In genomic region chr4:55366621-55367020, GRCh38 we compare ENCODE assay signal across 21 cellular contexts.
"Had no signal": no experiment of that assay in that cellular context is flagged by ENCODE, and none has a peak within 500 bp of the region (broad histone marks: within the 10 kb centered on the region; RNA-seq: fewer than 3 reads in every experiment).

No MANE protein-coding gene starts in this region.

- H3K27ac Mint-ChIP-seq: activated CD4-positive, alpha-beta memory T cell treated with anti-CD3 and anti-CD28 coated beads, Interleukin-2, amount 10 ng/mL, durations not matched to agents 7 days and 5 days; activated CD8-positive, alpha-beta memory T cell treated with anti-CD3 and anti-CD28 coated beads, Interleukin-2, amount 10 ng/mL, durations not matched to agents 7 days and 5 days; activated naive CD4-positive, alpha-beta T cell treated with anti-CD3 and anti-CD28 coated beads for 36 hours; activated T-helper 2 cell treated with anti-CD3 and anti-CD28 coated beads, Interferon-gamma antibody, Interleukin-2, Interleukin-4, amounts not matched to agents 10 μg/mL and 5 μg/mL and 100 μg/mL, durations not matched to agents 14 hours and 24 hours and 36 hours; natural killer cell; stimulated activated effector memory CD8-positive, alpha-beta T cell treated with anti-CD3 and anti-CD28 coated beads, Interleukin-12 subunit alpha, Interleukin-12 subunit beta, amount 100 ng/mL, for 72 hours had no signal

- H3K27ac ChIP-seq: ascending aorta, cardiac muscle cell, colonic mucosa, prostate gland, stomach, thoracic aorta had no signal

- H3K4me1 Mint-ChIP-seq: activated CD4-positive, alpha-beta memory T cell treated with anti-CD3 and anti-CD28 coated beads, Interleukin-2, amount 10 ng/mL, durations not matched to agents 7 days and 5 days; natural killer cell; stimulated activated effector memory CD8-positive, alpha-beta T cell treated with anti-CD3 and anti-CD28 coated beads, Interleukin-12 subunit alpha, Interleukin-12 subunit beta, amount 100 ng/mL, for 72 hours had no signal

- ATAC-seq: activated CD8-positive, alpha-beta memory T cell treated with anti-CD3 and anti-CD28 coated beads, Interleukin-2, amount 10 ng/mL, durations not matched to agents 7 days and 5 days; gastroesophageal sphincter; heart left ventricle; natural killer cell; sciatic nerve; stimulated activated effector memory CD8-positive, alpha-beta T cell treated with anti-CD3 and anti-CD28 coated beads, Interleukin-12 subunit alpha, Interleukin-12 subunit beta, amount 100 ng/mL, for 72 hours had no signal

- H3K9me3 Mint-ChIP-seq: activated CD4-positive, alpha-beta memory T cell treated with anti-CD3 and anti-CD28 coated beads, Interleukin-2, amount 10 ng/mL, durations not matched to agents 7 days and 5 days; activated naive CD4-positive, alpha-beta T cell treated with anti-CD3 and anti-CD28 coated beads for 36 hours; activated T-helper 2 cell treated with anti-CD3 and anti-CD28 coated beads, Interferon-gamma antibody, Interleukin-2, Interleukin-4, amounts not matched to agents 10 μg/mL and 5 μg/mL and 100 μg/mL, durations not matched to agents 14 hours and 24 hours and 36 hours; natural killer cell; stimulated activated effector memory CD8-positive, alpha-beta T cell treated with anti-CD3 and anti-CD28 coated beads, Interleukin-12 subunit alpha, Interleukin-12 subunit beta, amount 100 ng/mL, for 72 hours had no signal

- H3K36me3 ChIP-seq: cardiac muscle cell, colonic mucosa, prostate gland, thoracic aorta had no signal

- H3K4me3 Mint-ChIP-seq: activated CD4-positive, alpha-beta memory T cell treated with anti-CD3 and anti-CD28 coated beads, Interleukin-2, amount 10 ng/mL, durations not matched to agents 7 days and 5 days; activated CD8-positive, alpha-beta memory T cell treated with anti-CD3 and anti-CD28 coated beads, Interleukin-2, amount 10 ng/mL, durations not matched to agents 7 days and 5 days; activated naive CD4-positive, alpha-beta T cell treated with anti-CD3 and anti-CD28 coated beads for 36 hours; natural killer cell; stimulated activated effector memory CD8-positive, alpha-beta T cell treated with anti-CD3 and anti-CD28 coated beads, Interleukin-12 subunit alpha, Interleukin-12 subunit beta, amount 100 ng/mL, for 72 hours had no signal

- H3K4me2 ChIP-seq: smooth muscle cell had no signal

- H3K4me3 ChIP-seq: ascending aorta, cardiac muscle cell, colonic mucosa, gastroesophageal sphincter, heart left ventricle, prostate gland, smooth muscle cell, stomach, thoracic aorta had no signal

- H3K27me3 Mint-ChIP-seq: activated CD4-positive, alpha-beta memory T cell treated with anti-CD3 and anti-CD28 coated beads, Interleukin-2, amount 10 ng/mL, durations not matched to agents 7 days and 5 days; activated CD8-positive, alpha-beta memory T cell treated with anti-CD3 and anti-CD28 coated beads, Interleukin-2, amount 10 ng/mL, durations not matched to agents 7 days and 5 days had no signal

- H3K4me1 ChIP-seq: ascending aorta, colonic mucosa, prostate gland, stomach had no signal

- FAIRE-seq: endometrium had no signal

- H3K36me3 Mint-ChIP-seq: activated CD8-positive, alpha-beta memory T cell treated with anti-CD3 and anti-CD28 coated beads, Interleukin-2, amount 10 ng/mL, durations not matched to agents 7 days and 5 days; natural killer cell; stimulated activated effector memory CD8-positive, alpha-beta T cell treated with anti-CD3 and anti-CD28 coated beads, Interleukin-12 subunit alpha, Interleukin-12 subunit beta, amount 100 ng/mL, for 72 hours had no signal

- H3K9me3 ChIP-seq: ascending aorta, colonic mucosa, gastroesophageal sphincter, heart left ventricle, prostate gland, stomach, thoracic aorta had no signal

- DNase-seq: activated CD4-positive, alpha-beta memory T cell treated with anti-CD3 and anti-CD28 coated beads, Interleukin-2, amount 10 ng/mL, durations not matched to agents 7 days and 5 days; activated CD8-positive, alpha-beta memory T cell treated with anti-CD3 and anti-CD28 coated beads, Interleukin-2, amount 10 ng/mL, durations not matched to agents 7 days and 5 days; activated naive CD4-positive, alpha-beta T cell treated with anti-CD3 and anti-CD28 coated beads for 36 hours; activated T-cell treated with anti-CD3 and anti-CD28 coated beads, Interleukin-2, amount 50 U/mL, for 1 hour; colonic mucosa; heart left ventricle; mesendoderm; natural killer cell; occipital lobe; stimulated activated CD4-positive, alpha-beta T cell treated with anti-CD3 and anti-CD28 coated beads, Interleukin-4, amount 100 ng/mL, for 24 hours; stomach had no signal

- H3K27me3 ChIP-seq: ascending aorta, cardiac muscle cell, colonic mucosa, gastroesophageal sphincter, heart left ventricle, stomach had no signal
